1 cellular context compared by ENCODE assay signal in the genomic region with DNA sequence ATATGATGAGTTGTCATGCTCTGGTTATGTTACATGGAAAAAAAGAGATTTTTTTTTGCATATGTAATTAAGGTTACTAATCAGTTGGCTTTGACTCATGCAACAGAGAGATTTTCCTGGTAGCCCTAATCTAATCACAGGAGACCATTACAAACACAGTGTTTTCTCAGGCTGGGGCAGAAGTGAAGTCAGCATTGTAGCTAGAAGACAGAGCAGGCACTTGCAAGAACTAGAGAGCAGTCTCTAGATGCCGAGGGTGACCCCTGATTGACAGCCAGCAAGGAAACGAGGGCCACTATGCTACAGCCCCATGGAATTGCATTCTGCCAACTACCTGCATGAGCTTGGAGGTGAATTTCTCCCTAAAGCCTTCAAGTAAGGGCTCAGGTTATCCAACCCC.
TF ChIP-seq lines count a peak whose summit lies in the region.

No MANE protein-coding gene starts in this region.

TF ChIP-seq in K562, 482 proteins besides CTCF, POLR2A, EP300 and RAD21 (continues in another document):
- TF ChIP-seq ZNF24 (IDR thresholded peaks at IDR 0.05) = no peak
- TF ChIP-seq POU5F1 (IDR thresholded peaks at IDR 0.05; ENCODE audit: borderline replicate concordance, low read depth, low read length, partially characterized antibody) = no peak
- TF ChIP-seq, protein P1, sequence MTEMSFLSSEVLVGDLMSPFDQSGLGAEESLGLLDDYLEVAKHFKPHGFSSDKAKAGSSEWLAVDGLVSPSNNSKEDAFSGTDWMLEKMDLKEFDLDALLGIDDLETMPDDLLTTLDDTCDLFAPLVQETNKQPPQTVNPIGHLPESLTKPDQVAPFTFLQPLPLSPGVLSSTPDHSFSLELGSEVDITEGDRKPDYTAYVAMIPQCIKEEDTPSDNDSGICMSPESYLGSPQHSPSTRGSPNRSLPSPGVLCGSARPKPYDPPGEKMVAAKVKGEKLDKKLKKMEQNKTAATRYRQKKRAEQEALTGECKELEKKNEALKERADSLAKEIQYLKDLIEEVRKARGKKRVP (CRISPR knock-in tag; IDR thresholded peaks at IDR 0.05) = no peak
- no peak for TF ChIP-seq AFF1 (IDR thresholded peaks at IDR 0.05; ENCODE audit: low read depth in 1 of 2, partially characterized antibody in 2 of 2)
- TF ChIP-seq ETV6 (IDR thresholded peaks at IDR 0.05; ENCODE audit: borderline replicate concordance in 1 of 2, low read depth in 2 of 2, low read length in 1 of 2) = no peak
- TF ChIP-seq ETV6 (CRISPR knock-in tag; IDR thresholded peaks at IDR 0.05; ENCODE audit: borderline replicate concordance) = no peak
- TF ChIP-seq CREB1 (IDR thresholded peaks at IDR 0.05) = no peak
- no peak for TF ChIP-seq CREB1 (CRISPR knock-in tag; IDR thresholded peaks at IDR 0.05)
- no peak for TF ChIP-seq FIP1L1 (IDR thresholded peaks at IDR 0.05; ENCODE audit: low read depth, low read length, poor library complexity, severe bottlenecking)
- TF ChIP-seq HOXB6 (CRISPR knock-in tag; IDR thresholded peaks at IDR 0.05; ENCODE audit: borderline replicate concordance) = no peak
- TF ChIP-seq ARHGAP35 (IDR thresholded peaks at IDR 0.05; ENCODE audit: partially characterized antibody) = no peak
- TF ChIP-seq, protein P2, sequence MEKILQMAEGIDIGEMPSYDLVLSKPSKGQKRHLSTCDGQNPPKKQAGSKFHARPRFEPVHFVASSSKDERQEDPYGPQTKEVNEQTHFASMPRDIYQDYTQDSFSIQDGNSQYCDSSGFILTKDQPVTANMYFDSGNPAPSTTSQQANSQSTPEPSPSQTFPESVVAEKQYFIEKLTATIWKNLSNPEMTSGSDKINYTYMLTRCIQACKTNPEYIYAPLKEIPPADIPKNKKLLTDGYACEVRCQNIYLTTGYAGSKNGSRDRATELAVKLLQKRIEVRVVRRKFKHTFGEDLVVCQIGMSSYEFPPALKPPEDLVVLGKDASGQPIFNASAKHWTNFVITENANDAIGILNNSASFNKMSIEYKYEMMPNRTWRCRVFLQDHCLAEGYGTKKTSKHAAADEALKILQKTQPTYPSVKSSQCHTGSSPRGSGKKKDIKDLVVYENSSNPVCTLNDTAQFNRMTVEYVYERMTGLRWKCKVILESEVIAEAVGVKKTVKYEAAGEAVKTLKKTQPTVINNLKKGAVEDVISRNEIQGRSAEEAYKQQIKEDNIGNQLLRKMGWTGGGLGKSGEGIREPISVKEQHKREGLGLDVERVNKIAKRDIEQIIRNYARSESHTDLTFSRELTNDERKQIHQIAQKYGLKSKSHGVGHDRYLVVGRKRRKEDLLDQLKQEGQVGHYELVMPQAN (IDR thresholded peaks at IDR 0.05; ENCODE audit: borderline replicate concordance) = no peak
- no peak for TF ChIP-seq ZNF347 (CRISPR knock-in tag; IDR thresholded peaks at IDR 0.05; ENCODE audit: low read depth)
- peak; percentile 42 for TF ChIP-seq NCOR1 (IDR thresholded peaks at IDR 0.05)
- peak; percentile 54 for TF ChIP-seq FOSL1 (tag; conservative IDR thresholded peaks at IDR 0.05)
- TF ChIP-seq NR3C1 (CRISPR knock-in tag; IDR thresholded peaks at IDR 0.05) = no peak
- no peak for TF ChIP-seq NR2F6 (CRISPR knock-in tag; IDR thresholded peaks at IDR 0.05)
- no peak for TF ChIP-seq CHD1 (IDR thresholded peaks at IDR 0.05; ENCODE audit: low read length)
- TF ChIP-seq ZNF696 (CRISPR knock-in tag; conservative IDR thresholded peaks at IDR 0.05) = no peak
- TF ChIP-seq, protein P3, sequence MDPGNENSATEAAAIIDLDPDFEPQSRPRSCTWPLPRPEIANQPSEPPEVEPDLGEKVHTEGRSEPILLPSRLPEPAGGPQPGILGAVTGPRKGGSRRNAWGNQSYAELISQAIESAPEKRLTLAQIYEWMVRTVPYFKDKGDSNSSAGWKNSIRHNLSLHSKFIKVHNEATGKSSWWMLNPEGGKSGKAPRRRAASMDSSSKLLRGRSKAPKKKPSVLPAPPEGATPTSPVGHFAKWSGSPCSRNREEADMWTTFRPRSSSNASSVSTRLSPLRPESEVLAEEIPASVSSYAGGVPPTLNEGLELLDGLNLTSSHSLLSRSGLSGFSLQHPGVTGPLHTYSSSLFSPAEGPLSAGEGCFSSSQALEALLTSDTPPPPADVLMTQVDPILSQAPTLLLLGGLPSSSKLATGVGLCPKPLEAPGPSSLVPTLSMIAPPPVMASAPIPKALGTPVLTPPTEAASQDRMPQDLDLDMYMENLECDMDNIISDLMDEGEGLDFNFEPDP (CRISPR knock-in tag; IDR thresholded peaks at IDR 0.05) = no peak
- TF ChIP-seq, protein P4, sequence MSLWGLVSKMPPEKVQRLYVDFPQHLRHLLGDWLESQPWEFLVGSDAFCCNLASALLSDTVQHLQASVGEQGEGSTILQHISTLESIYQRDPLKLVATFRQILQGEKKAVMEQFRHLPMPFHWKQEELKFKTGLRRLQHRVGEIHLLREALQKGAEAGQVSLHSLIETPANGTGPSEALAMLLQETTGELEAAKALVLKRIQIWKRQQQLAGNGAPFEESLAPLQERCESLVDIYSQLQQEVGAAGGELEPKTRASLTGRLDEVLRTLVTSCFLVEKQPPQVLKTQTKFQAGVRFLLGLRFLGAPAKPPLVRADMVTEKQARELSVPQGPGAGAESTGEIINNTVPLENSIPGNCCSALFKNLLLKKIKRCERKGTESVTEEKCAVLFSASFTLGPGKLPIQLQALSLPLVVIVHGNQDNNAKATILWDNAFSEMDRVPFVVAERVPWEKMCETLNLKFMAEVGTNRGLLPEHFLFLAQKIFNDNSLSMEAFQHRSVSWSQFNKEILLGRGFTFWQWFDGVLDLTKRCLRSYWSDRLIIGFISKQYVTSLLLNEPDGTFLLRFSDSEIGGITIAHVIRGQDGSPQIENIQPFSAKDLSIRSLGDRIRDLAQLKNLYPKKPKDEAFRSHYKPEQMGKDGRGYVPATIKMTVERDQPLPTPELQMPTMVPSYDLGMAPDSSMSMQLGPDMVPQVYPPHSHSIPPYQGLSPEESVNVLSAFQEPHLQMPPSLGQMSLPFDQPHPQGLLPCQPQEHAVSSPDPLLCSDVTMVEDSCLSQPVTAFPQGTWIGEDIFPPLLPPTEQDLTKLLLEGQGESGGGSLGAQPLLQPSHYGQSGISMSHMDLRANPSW (CRISPR knock-in tag; IDR thresholded peaks at IDR 0.05) = no peak
- TF ChIP-seq ARID1B (IDR thresholded peaks at IDR 0.05) = peak; percentile 74
- TF ChIP-seq KDM1A (IDR thresholded peaks at IDR 0.05) = peak; percentile 94 to 96
- TF ChIP-seq, protein P5, sequence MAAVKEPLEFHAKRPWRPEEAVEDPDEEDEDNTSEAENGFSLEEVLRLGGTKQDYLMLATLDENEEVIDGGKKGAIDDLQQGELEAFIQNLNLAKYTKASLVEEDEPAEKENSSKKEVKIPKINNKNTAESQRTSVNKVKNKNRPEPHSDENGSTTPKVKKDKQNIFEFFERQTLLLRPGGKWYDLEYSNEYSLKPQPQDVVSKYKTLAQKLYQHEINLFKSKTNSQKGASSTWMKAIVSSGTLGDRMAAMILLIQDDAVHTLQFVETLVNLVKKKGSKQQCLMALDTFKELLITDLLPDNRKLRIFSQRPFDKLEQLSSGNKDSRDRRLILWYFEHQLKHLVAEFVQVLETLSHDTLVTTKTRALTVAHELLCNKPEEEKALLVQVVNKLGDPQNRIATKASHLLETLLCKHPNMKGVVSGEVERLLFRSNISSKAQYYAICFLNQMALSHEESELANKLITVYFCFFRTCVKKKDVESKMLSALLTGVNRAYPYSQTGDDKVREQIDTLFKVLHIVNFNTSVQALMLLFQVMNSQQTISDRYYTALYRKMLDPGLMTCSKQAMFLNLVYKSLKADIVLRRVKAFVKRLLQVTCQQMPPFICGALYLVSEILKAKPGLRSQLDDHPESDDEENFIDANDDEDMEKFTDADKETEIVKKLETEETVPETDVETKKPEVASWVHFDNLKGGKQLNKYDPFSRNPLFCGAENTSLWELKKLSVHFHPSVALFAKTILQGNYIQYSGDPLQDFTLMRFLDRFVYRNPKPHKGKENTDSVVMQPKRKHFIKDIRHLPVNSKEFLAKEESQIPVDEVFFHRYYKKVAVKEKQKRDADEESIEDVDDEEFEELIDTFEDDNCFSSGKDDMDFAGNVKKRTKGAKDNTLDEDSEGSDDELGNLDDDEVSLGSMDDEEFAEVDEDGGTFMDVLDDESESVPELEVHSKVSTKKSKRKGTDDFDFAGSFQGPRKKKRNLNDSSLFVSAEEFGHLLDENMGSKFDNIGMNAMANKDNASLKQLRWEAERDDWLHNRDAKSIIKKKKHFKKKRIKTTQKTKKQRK (IDR thresholded peaks at IDR 0.05; ENCODE audit: borderline replicate concordance, low read depth, low read length) = no peak
- no peak for TF ChIP-seq HCFC1 (IDR thresholded peaks at IDR 0.05; ENCODE audit: low read depth, low read length)
- no peak for TF ChIP-seq SMARCE1 (IDR thresholded peaks at IDR 0.05)
- TF ChIP-seq TFE3 (CRISPR knock-in tag; IDR thresholded peaks at IDR 0.05) = no peak
- no peak for TF ChIP-seq XRCC5 (IDR thresholded peaks at IDR 0.05; ENCODE audit: low read depth, low read length)
- TF ChIP-seq FOXM1 (IDR thresholded peaks at IDR 0.05; ENCODE audit: low read depth) = no peak
- no peak for TF ChIP-seq FOXM1 (CRISPR knock-in tag; IDR thresholded peaks at IDR 0.05; ENCODE audit: low read depth)
- peak in 1 of 2 experiments; percentile 64; a peak in 1 of 4 replicates for TF ChIP-seq TBL1XR1 (IDR thresholded peaks at IDR 0.05; ENCODE audit: low read length in 2 of 2)
- no peak for TF ChIP-seq ZNF785 (CRISPR knock-in tag; IDR thresholded peaks at IDR 0.05)
- no peak for TF ChIP-seq BACH1 (tag; IDR thresholded peaks at IDR 0.05)
- no peak for TF ChIP-seq E2F4 (CRISPR knock-in tag; IDR thresholded peaks at IDR 0.05; ENCODE audit: low read depth)
- no peak for TF ChIP-seq MEF2D (tag; conservative IDR thresholded peaks at IDR 0.05; ENCODE audit: low read depth)
- no peak for TF ChIP-seq RBM22 (IDR thresholded peaks at IDR 0.05; ENCODE audit: low read depth, low read length, poor library complexity, severe bottlenecking)
- TF ChIP-seq STAT5A (IDR thresholded peaks at IDR 0.05; ENCODE audit: borderline replicate concordance, low read length) = peak; percentile 71
- TF ChIP-seq HNRNPUL1 (IDR thresholded peaks at IDR 0.05; ENCODE audit: low read length) = no peak
- TF ChIP-seq NFE2 (IDR thresholded peaks at IDR 0.05; ENCODE audit: low read depth) = no peak
- no peak for TF ChIP-seq U2AF1 (optimal IDR thresholded peaks at IDR 0.05; ENCODE audit: low read depth, low read length)
- TF ChIP-seq CC2D1A (IDR thresholded peaks at IDR 0.05) = no peak
- no peak for TF ChIP-seq ZC3H8 (IDR thresholded peaks at IDR 0.05)
- no peak for TF ChIP-seq MYBL2 (IDR thresholded peaks at IDR 0.05; ENCODE audit: low read depth)
- TF ChIP-seq MYBL2 (CRISPR knock-in tag; IDR thresholded peaks at IDR 0.05; ENCODE audit: borderline replicate concordance) = no peak
- TF ChIP-seq ZBED1 (IDR thresholded peaks at IDR 0.05) = no peak
- TF ChIP-seq CHD2 (IDR thresholded peaks at IDR 0.05; ENCODE audit: low read depth, low read length) = no peak
